16 cellular contexts compared by ENCODE assay signal in genomic region chr11:125445731-125446130, GRCh38. TPM values are rescaled to one million over a fixed set of nuclear protein-coding genes. Genes with fewer than 3 reads are reported as not detected.
"Had no signal": no experiment of that assay in that cellular context is flagged by ENCODE, and none has a peak within 500 bp of the region (broad histone marks: within the 10 kb centered on the region; RNA-seq: fewer than 3 reads in every experiment).

No MANE protein-coding gene starts in this region.

- H3K36me3 ChIP-seq: ovary, right atrium auricular region, transverse colon had no signal

- H3K4me1 Mint-ChIP-seq: immature natural killer cell; naive thymus-derived CD8-positive, alpha-beta T cell had no signal

- H3K4me3 Mint-ChIP-seq: endodermal cell; immature natural killer cell; naive thymus-derived CD8-positive, alpha-beta T cell had no signal

- H3K4me2 ChIP-seq: smooth muscle cell had no signal

- H3K27ac Mint-ChIP-seq: endodermal cell; immature natural killer cell; naive thymus-derived CD8-positive, alpha-beta T cell had no signal

- H3K4me3 ChIP-seq: mucosa of descending colon, ovary, right atrium auricular region, smooth muscle cell, thoracic aorta, transverse colon had no signal

- ATAC-seq: foreskin keratinocyte; mucosa of descending colon; naive thymus-derived CD8-positive, alpha-beta T cell; stimulated activated naive CD8-positive, alpha-beta T cell treated with anti-CD3 and anti-CD28 coated beads, Interleukin-15, Interleukin-2, amounts not matched to agents 100 U/mL and 50 U/mL, for 24 hours had no signal

- H3K36me3 Mint-ChIP-seq: naive thymus-derived CD8-positive, alpha-beta T cell had no signal

- H3K27ac ChIP-seq: foreskin keratinocyte, ovary, thoracic aorta, transverse colon had no signal

- H3K9me3 ChIP-seq: mucosa of descending colon, ovary, right atrium auricular region, thoracic aorta, transverse colon had no signal

- DNase-seq: dermis blood vessel endothelial cell; effector CD4-positive, alpha-beta T cell; endodermal cell; erythroblast; foreskin keratinocyte; immature natural killer cell; left cardiac atrium; mucosa of descending colon; naive thymus-derived CD8-positive, alpha-beta T cell; ovary; stimulated activated CD4-positive, alpha-beta T cell treated with anti-CD3 and anti-CD28 coated beads, Interleukin-2, amount 100 ng/mL, for 48 hours; stimulated activated naive CD8-positive, alpha-beta T cell treated with anti-CD3 and anti-CD28 coated beads, Interleukin-15, Interleukin-2, amounts not matched to agents 100 U/mL and 50 U/mL, for 24 hours; transverse colon had no signal

- H3K27me3 ChIP-seq: foreskin keratinocyte, ovary, right atrium auricular region, transverse colon had no signal

- H3K4me1 ChIP-seq: transverse colon had no signal

- H3K9me3 Mint-ChIP-seq: endodermal cell; immature natural killer cell; naive thymus-derived CD8-positive, alpha-beta T cell had no signal

RNA-seq across cellular contexts. Expression of gene FEZ1, which starts 50.3 kb away (rescaled TPM):
- total RNA-seq: naive thymus-derived CD8-positive, alpha-beta T cell had no signal
